In the genomic region with DNA sequence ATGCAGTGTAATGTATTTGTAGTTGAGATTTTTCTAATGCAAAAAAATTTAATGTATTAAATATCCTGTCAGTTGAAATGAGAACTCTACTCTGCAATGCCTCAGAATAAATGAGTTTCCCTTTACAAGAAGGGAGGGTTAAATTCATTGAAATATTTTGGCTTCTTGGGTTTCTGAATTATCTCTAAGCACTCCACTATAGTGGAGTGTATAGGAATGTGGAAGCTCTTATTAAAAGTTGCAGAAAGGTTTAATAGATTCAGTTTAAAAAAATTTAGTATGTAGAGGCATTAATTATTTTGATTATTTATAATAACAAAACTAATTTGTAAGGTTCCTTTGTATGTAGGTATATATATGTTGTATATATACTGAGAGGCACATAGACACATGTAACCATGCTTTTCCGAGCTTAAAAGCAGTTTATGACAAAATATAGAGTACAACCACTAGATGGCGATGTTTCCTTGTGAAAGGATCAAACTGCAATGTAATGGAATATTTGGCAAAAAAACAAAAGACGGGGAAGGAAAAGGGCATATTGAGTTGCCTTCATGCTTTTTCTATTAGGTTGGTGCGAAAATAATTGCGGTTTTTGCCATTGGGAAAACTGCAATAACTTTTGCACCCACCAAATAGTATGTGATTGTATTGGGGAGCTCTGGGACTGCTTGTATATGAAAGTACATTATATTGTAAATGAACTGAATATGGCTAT, we compare ENCODE assay signal across 8 cellular contexts.
A peak's percentile ranks its signal among the peaks of the same experiment; 100 is the strongest.
DNase-seq lines count a peak whose midpoint lies in the region; ATAC-seq and TF ChIP-seq lines count a peak whose summit lies in the region.

No MANE protein-coding gene starts in this region.

- no TSS peak for BruUV-seq in mammary epithelial cell (replicated peaks; lab: Mats Ljungman, UMichigan)

- no peaks in the 10 kb centered on the region for H3K9me3 Mint-ChIP-seq in activated T-cell treated with anti-CD3 and anti-CD28 coated beads, Interleukin-2, amount 50 U/mL, for 72 hours

- no peaks in the 10 kb centered on the region for H4K20me1 ChIP-seq in mammary epithelial cell (ENCODE audit: insufficient read depth, low read length)

- H3K4me1 ChIP-seq in mammary epithelial cell (ENCODE audit: insufficient read depth, low read length): no peaks in the 10 kb centered on the region

- H3K36me3 ChIP-seq in mammary epithelial cell (ENCODE audit: insufficient read depth, low read length): peaks cover 15% of the 10 kb centered on the region

- H2AFZ ChIP-seq in mammary epithelial cell (ENCODE audit: low read depth, low read length): no peak overlapping the region

- H3K4me3 ChIP-seq in mammary epithelial cell (replicated peaks in 1 of 3; ENCODE audit: insufficient read depth in 1 of 3, low read depth in 2 of 3, low read length in 3 of 3): no peak overlapping the region

- 22% methylated on average over 5 of the region's 5 CpGs for WGBS in mammary epithelial cell (ENCODE audit: low coverage, missing lambda C conversion rate)

- no peak overlapping the region for H3K9ac ChIP-seq in mammary epithelial cell (ENCODE audit: insufficient read depth, low read length)

- dilution Hi-C loops in mammary epithelial cell (cut with HindIII; ENCODE audit: low sequenced_read_pairs): no loop called here

- H3K4me2 ChIP-seq in mammary epithelial cell (ENCODE audit: insufficient read depth, low read depth, low read length): no peak overlapping the region

- DNase-seq in DMS114 treated with DMSO at 0.1 percent for 48 hours (lab: John Stamatoyannopoulos, UW; ENCODE audit: unreplicated experiment) (peak; percentile 42), NCI-H774 (lab: John Stamatoyannopoulos, UW) (peak; percentile 81), mammary epithelial cell (peak; percentile 36), left kidney (ENCODE audit: low read depth, low spot score) (peak; percentile 83)
- DNase-seq in activated T-cell treated with anti-CD3 and anti-CD28 coated beads, Interleukin-2, amount 50 U/mL, for 72 hours: no peak
- DNase-seq in effector CD4-positive, alpha-beta T cell: no peak

- ATAC-seq in GM19438 (IDR thresholded peaks at IDR 0.05; ENCODE audit: low read depth, unreplicated experiment) (peak; percentile 80), HG03521 (IDR thresholded peaks at IDR 0.05; ENCODE audit: unreplicated experiment) (peak; percentile 59)
- no peak for ATAC-seq in activated T-cell treated with anti-CD3 and anti-CD28 coated beads, Interleukin-2, amount 50 U/mL, for 72 hours (replicated peaks in 1 of 2)

- no peaks in the 10 kb centered on the region for H3K4me1 Mint-ChIP-seq in activated T-cell treated with anti-CD3 and anti-CD28 coated beads, Interleukin-2, amount 50 U/mL, for 72 hours (ENCODE audit: low read depth)

- no peaks in the 10 kb centered on the region for H3K79me2 ChIP-seq in mammary epithelial cell (ENCODE audit: insufficient read depth, low read length)

- in situ Hi-C loops in mammary epithelial cell (cut with MboI; ENCODE audit: low sequenced_read_pairs in 2 of 2): no loop called here

- H3K36me3 Mint-ChIP-seq in activated T-cell treated with anti-CD3 and anti-CD28 coated beads, Interleukin-2, amount 50 U/mL, for 72 hours (ENCODE audit: insufficient read depth in 2 of 2): no peaks in the 10 kb centered on the region

- H3K4me3 Mint-ChIP-seq in activated T-cell treated with anti-CD3 and anti-CD28 coated beads, Interleukin-2, amount 50 U/mL, for 72 hours: no peak overlapping the region

- peak; percentile 66 to 80 for TF ChIP-seq CTCF in mammary epithelial cell (conservative IDR thresholded peaks at IDR 0.05 in 1 of 2, IDR thresholded peaks at IDR 0.05 in 1 of 2; ENCODE audit: extremely low read depth in 1 of 2, insufficient read depth in 1 of 2, low read depth in 1 of 2, low read length in 2 of 2)

- no peaks in the 10 kb centered on the region for H3K27me3 ChIP-seq in mammary epithelial cell (ENCODE audit: insufficient read depth, low read length)

- intact Hi-C loops in mammary epithelial cell (cut with micrococcal nuclease): no loop called here

- no peak overlapping the region for H3K27ac Mint-ChIP-seq in activated T-cell treated with anti-CD3 and anti-CD28 coated beads, Interleukin-2, amount 50 U/mL, for 72 hours

- H3K9me3 ChIP-seq in mammary epithelial cell (replicated peaks; ENCODE audit: insufficient read depth, low read length): no peaks in the 10 kb centered on the region

- CTCF ChIA-PET in mammary epithelial cell (lab: Charles Lee; ENCODE audit: low non-redundant PET): interaction anchor here (0.5 to 0.7 kb wide), 5 partner anchors 11 to 1723 kb away, joined by 3 to 5 read pairs (median 3); no protein-coding TSS in a partner anchor

- no peak overlapping the region for H3K27ac ChIP-seq in mammary epithelial cell (ENCODE audit: insufficient read depth, low read depth, low read length)

- H3K27me3 Mint-ChIP-seq in activated T-cell treated with anti-CD3 and anti-CD28 coated beads, Interleukin-2, amount 50 U/mL, for 72 hours (ENCODE audit: low read depth): no peaks in the 10 kb centered on the region

Comparison
In these comparisons a context has a peak if more than half of its experiments do, and no peak if none do; other contexts are left out.
1. DNase-seq: peak in DMS114 treated with DMSO at 0.1 percent for 48 hours (single experiment), NCI-H774 (single experiment), mammary epithelial cell (single experiment) and left kidney (single experiment); none in activated T-cell treated with anti-CD3 and anti-CD28 coated beads, Interleukin-2, amount 50 U/mL, for 72 hours (0 of 2) and effector CD4-positive, alpha-beta T cell (single experiment).
2. ATAC-seq: peak in GM19438 (single experiment) and HG03521 (single experiment); none in activated T-cell treated with anti-CD3 and anti-CD28 coated beads, Interleukin-2, amount 50 U/mL, for 72 hours (0 of 2).